Comparison of ENCODE assay signal across 21 cellular contexts in the genomic region with DNA sequence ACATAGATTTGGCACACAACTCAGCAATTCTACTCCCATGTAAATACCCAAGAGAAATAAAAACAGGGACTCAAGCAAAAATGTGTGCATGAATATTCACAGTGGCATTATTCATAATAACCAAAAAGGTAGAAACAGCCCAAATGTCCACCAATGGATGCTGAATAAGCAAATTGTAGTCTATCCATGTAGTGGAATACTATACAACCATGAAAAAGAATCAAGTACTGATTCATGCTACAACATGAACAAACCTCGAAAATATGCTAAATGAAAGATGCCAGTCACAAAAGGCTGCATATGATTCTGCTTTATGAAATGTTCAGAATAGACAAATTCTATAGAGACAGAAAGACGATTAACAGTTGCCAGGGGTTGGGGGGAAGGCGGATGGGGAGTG.
DNase-seq lines count a peak whose midpoint lies in the region; ATAC-seq, FAIRE-seq and TF ChIP-seq lines count a peak whose summit lies in the region.
"Had no signal": no experiment of that assay in that cellular context is flagged by ENCODE, and none has a peak within 500 bp of the region (broad histone marks: within the 10 kb centered on the region; RNA-seq: fewer than 3 reads in every experiment).

No MANE protein-coding gene starts in this region.

- H2AFZ ChIP-seq in K562 (ENCODE audit: low read depth, low read length), result no peak overlapping the region

- H3K9me3 ChIP-seq in A549 (no peaks in the 10 kb centered on the region), K562 (replicated peaks; ENCODE audit: control insufficient read depth, insufficient read depth, low read depth, low read length) (no peaks in the 10 kb centered on the region), neutrophil (no peaks in the 10 kb centered on the region)
- H3K9me3 ChIP-seq: BLaER1, Caco-2 had no signal

- ATAC-seq in A549 (no peak), K562 (no peak), HG02798 (IDR thresholded peaks at IDR 0.05; ENCODE audit: poor library complexity, unreplicated experiment) (no peak)
- ATAC-seq: CD8-positive, alpha-beta T cell had no signal

- H3K4me2 ChIP-seq in A549 (no peak overlapping the region), K562 (ENCODE audit: insufficient read depth, low read length) (no peak overlapping the region)
- H3K4me2 ChIP-seq: BLaER1 had no signal

- 72% methylated on average over 3 of the region's 3 CpGs for whole genome bisulfite sequencing in A549 (ENCODE audit: missing lambda C conversion rate)
- 9% methylated on average over 3 of the region's 3 CpGs for WGBS in K562 (ENCODE audit: insufficient coverage, low coverage, missing lambda C conversion rate)

- H3K4me3 ChIP-seq in A549, result no peak overlapping the region
- no peak overlapping the region for H3K4me3 ChIP-seq in K562
- H3K4me3 ChIP-seq in neutrophil (ENCODE audit: low read depth in 1 of 2, low read length in 1 of 2), result peak overlapping the region in 1 of 2 experiments; percentile 36
- H3K4me3 ChIP-seq: BLaER1 had no signal

- in situ Hi-C loops in K562 (cut with MboI), result no loop called here

- CTCF ChIA-PET in A549 (lab: Yijun Ruan, JAX), result interaction anchor here (0.6 kb wide), 1 partner anchor 423 kb away, joined by 4 read pairs; no protein-coding TSS in a partner anchor
- CTCF ChIA-PET in HEK293T (lab: Yijun Ruan, JAX), result no interaction called here
- CTCF ChIA-PET in K562 (lab: Yijun Ruan, JAX; ENCODE audit: low intra/inter-chr PET ratio), result no interaction called here

- intact Hi-C loops in K562 (cut with micrococcal nuclease), result no loop called here

- TF ChIP-seq CTCF in A549 (IDR thresholded peaks at IDR 0.05), result no peak
- TF ChIP-seq CTCF in K562 (IDR thresholded peaks at IDR 0.05 in 2 of 3, conservative IDR thresholded peaks at IDR 0.05 in 1 of 3; ENCODE audit: insufficient read depth in 2 of 3, low read depth in 1 of 3, low read length in 3 of 3), result no peak
- TF ChIP-seq CTCF in neutrophil (IDR thresholded peaks at IDR 0.05), result no peak

- H3K9ac ChIP-seq in K562 (ENCODE audit: insufficient read depth in 1 of 2, low read depth in 2 of 2, low read length in 2 of 2), result no peak overlapping the region
- H3K9ac ChIP-seq: BLaER1 had no signal

- DNase-seq in A549 (ENCODE audit: low read depth in 1 of 2, low spot score in 1 of 2), result no peak
- no peak for DNase-seq in HEK293T (ENCODE audit: extremely low spot score)
- no peak for DNase-seq in K562 (ENCODE audit: extremely low read depth in 1 of 4, low spot score in 3 of 4)
- DNase-seq in AG08396 (ENCODE audit: low spot score), result no peak
- DNase-seq in activated gamma-delta T cell (lab: John Stamatoyannopoulos, UW), result no peak
- DNase-seq: 8988T; Caco-2; CD4-positive, CD25-positive, alpha-beta regulatory T cell; CD8-positive, alpha-beta T cell; DMS153; DND-41; GOT3; H7; HCEC 1CT; HFFc6 had no signal

- TF ChIP-seq POLR2A in A549 (IDR thresholded peaks at IDR 0.05; ENCODE audit: low read length), result no peak
- TF ChIP-seq POLR2A in K562 (conservative IDR thresholded peaks at IDR 0.05), result no peak

- no peaks in the 10 kb centered on the region for H3K36me3 ChIP-seq in K562 (ENCODE audit: control insufficient read depth, insufficient read depth, low read length)
- H3K36me3 ChIP-seq in neutrophil, result no peaks in the 10 kb centered on the region
- H3K36me3 ChIP-seq: BLaER1 had no signal

- H3K9me1 ChIP-seq in K562 (ENCODE audit: control insufficient read depth, insufficient read depth, low read length), result no peaks in the 10 kb centered on the region

- H3K27ac ChIP-seq in A549 (no peak overlapping the region), K562 (ENCODE audit: extremely low read depth, low read depth, low read length) (no peak overlapping the region), neutrophil (peak overlapping the region; percentile 52)
- H3K27ac ChIP-seq: BLaER1, C4-2B had no signal

- H3K27me3 ChIP-seq in K562 (ENCODE audit: control insufficient read depth in 2 of 2, insufficient read depth in 2 of 2, low read length in 2 of 2) (peaks cover 21 to 46% of the 10 kb centered on the region in 2 experiments; a peak in 4 of 5 replicates), neutrophil (peaks cover 22% of the 10 kb centered on the region)
- H3K27me3 ChIP-seq: BLaER1 had no signal

- FAIRE-seq in A549 (lab: Jason Lieb, UNC) (no peak), K562 (lab: Jason Lieb, UNC) (no peak)
- FAIRE-seq: G401.6, GM12892 had no signal

- BruUV-seq in K562 (replicated peaks; lab: Mats Ljungman, UMichigan), result no TSS peak

- POLR2A ChIA-PET in A549 (lab: Yijun Ruan, JAX) (no interaction called here), HEK293T (lab: Yijun Ruan, JAX) (no interaction called here), K562 (lab: Yijun Ruan, JAX) (no interaction called here)

- TF ChIP-seq RAD21 in A549 (conservative IDR thresholded peaks at IDR 0.05 in 1 of 2, IDR thresholded peaks at IDR 0.05 in 1 of 2) (no peak), K562 (CRISPR knock-in tag; conservative IDR thresholded peaks at IDR 0.05 in 1 of 2, IDR thresholded peaks at IDR 0.05 in 1 of 2) (no peak)

- TF ChIP-seq EP300 in A549 (IDR thresholded peaks at IDR 0.05) (no peak), K562 (IDR thresholded peaks at IDR 0.05; ENCODE audit: low read length) (no peak)

- H3K79me2 ChIP-seq in K562 (ENCODE audit: control insufficient read depth, insufficient read depth, low read length), result no peaks in the 10 kb centered on the region

- H3K4me1 ChIP-seq in A549 (peaks cover 3% of the 10 kb centered on the region; the same call in 1 of the 3 replicates), K562 (replicated peaks in 1 of 2; ENCODE audit: control insufficient read depth in 2 of 2, insufficient read depth in 2 of 2, low read length in 2 of 2) (peaks cover 0 to 5% of the 10 kb centered on the region in 2 experiments; a peak in 1 of 5 replicates), neutrophil (ENCODE audit: control insufficient read depth in 1 of 2, insufficient read depth in 1 of 2, low read depth in 1 of 2, low read length in 1 of 2) (peaks cover 23 to 33% of the 10 kb centered on the region in 2 experiments)
- H3K4me1 ChIP-seq: BLaER1, Caco-2 had no signal

- H4K20me1 ChIP-seq in K562 (replicated peaks; ENCODE audit: control insufficient read depth, insufficient read depth, low read length), result peaks cover 5% of the 10 kb centered on the region; the same call in 1 of the 2 replicates
- H4K20me1 ChIP-seq: BLaER1 had no signal

TF ChIP-seq in A549, 52 proteins besides CTCF, POLR2A, EP300 and RAD21:
- TF ChIP-seq MAFK (IDR thresholded peaks at IDR 0.05; ENCODE audit: partially characterized antibody) (peak; percentile 74), FOSL2 (IDR thresholded peaks at IDR 0.05) (no peak), FOSL2 (CRISPR knock-in tag; IDR thresholded peaks at IDR 0.05) (no peak), KDM1A (IDR thresholded peaks at IDR 0.05; ENCODE audit: low read depth) (no peak), GATA3 (IDR thresholded peaks at IDR 0.05; ENCODE audit: borderline replicate concordance) (no peak), CHD4 (IDR thresholded peaks at IDR 0.05; ENCODE audit: borderline replicate concordance) (no peak)

TF ChIP-seq in HEK293T, 16 proteins besides CTCF, POLR2A, EP300 and RAD21:
- TF ChIP-seq CTBP1 (IDR thresholded peaks at IDR 0.05; ENCODE audit: borderline replicate concordance) (no peak), FOXK2 (IDR thresholded peaks at IDR 0.05) (no peak), ZNF384 (IDR thresholded peaks at IDR 0.05) (peak; percentile 64; the same call in 1 of the 2 replicates), LEF1 (IDR thresholded peaks at IDR 0.05; ENCODE audit: borderline replicate concordance) (no peak), ARNT (IDR thresholded peaks at IDR 0.05) (no peak), FOXA1 (IDR thresholded peaks at IDR 0.05) (no peak)

TF ChIP-seq in K562, 482 proteins besides CTCF, POLR2A, EP300 and RAD21:
- TF ChIP-seq KDM1A (IDR thresholded peaks at IDR 0.05), result 0 out of 4 replicates have a peak, but pooled peaks of 1 of the 2 experiments have one; percentile 10
- TF ChIP-seq, protein P1, sequence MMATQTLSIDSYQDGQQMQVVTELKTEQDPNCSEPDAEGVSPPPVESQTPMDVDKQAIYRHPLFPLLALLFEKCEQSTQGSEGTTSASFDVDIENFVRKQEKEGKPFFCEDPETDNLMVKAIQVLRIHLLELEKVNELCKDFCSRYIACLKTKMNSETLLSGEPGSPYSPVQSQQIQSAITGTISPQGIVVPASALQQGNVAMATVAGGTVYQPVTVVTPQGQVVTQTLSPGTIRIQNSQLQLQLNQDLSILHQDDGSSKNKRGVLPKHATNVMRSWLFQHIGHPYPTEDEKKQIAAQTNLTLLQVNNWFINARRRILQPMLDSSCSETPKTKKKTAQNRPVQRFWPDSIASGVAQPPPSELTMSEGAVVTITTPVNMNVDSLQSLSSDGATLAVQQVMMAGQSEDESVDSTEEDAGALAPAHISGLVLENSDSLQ (IDR thresholded peaks at IDR 0.05), result no peak
- TF ChIP-seq, protein P2, sequence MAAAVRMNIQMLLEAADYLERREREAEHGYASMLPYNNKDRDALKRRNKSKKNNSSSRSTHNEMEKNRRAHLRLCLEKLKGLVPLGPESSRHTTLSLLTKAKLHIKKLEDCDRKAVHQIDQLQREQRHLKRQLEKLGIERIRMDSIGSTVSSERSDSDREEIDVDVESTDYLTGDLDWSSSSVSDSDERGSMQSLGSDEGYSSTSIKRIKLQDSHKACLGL (CRISPR knock-in tag; IDR thresholded peaks at IDR 0.05; ENCODE audit: borderline replicate concordance, poor library complexity, severe bottlenecking), result no peak
- TF ChIP-seq MAFF (IDR thresholded peaks at IDR 0.05; ENCODE audit: low read length), result peak; percentile 32; the same call in 1 of the 2 replicates
- TF ChIP-seq RBM25 (IDR thresholded peaks at IDR 0.05; ENCODE audit: low read depth, low read length, severe bottlenecking), result peak; percentile 80
- peak; percentile 55 for TF ChIP-seq MAFG (tag; conservative IDR thresholded peaks at IDR 0.05)
- peak; percentile 37; the same call in 1 of the 2 replicates for TF ChIP-seq MAFK (IDR thresholded peaks at IDR 0.05; ENCODE audit: low read length)
- peak; percentile 78 for TF ChIP-seq ZNF316 (IDR thresholded peaks at IDR 0.05)
- TF ChIP-seq ZNF146 (CRISPR knock-in tag; IDR thresholded peaks at IDR 0.05; ENCODE audit: unreplicated experiment), result peak; percentile 93
- TF ChIP-seq C11orf30 (IDR thresholded peaks at IDR 0.05; ENCODE audit: low read depth), result peak; percentile 68
